Comparison of ENCODE assay signal across 14 cellular contexts in the genomic region with DNA sequence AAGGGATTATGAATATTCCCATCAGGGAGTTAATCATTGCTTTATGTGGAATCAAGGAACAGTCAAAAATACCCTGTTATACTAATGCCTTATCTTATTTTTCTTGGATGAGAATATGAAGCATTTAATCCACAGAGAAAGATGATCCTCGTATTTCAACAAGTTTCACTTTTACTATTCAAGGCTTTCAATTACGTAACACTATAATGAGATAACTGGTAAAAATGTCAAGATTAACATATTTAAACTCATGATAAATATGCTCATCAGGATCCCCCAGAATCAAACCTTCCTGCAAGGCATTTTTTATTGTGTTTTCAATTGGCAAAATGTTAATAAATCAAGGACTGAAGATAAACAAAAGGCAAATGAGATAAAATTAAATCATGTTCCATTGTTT. TPM values are rescaled to one million over a fixed set of nuclear protein-coding genes. Genes with fewer than 3 reads are reported as not detected.
DNase-seq lines count a peak whose midpoint lies in the region; ATAC-seq, FAIRE-seq and TF ChIP-seq lines count a peak whose summit lies in the region.
"Had no signal": no experiment of that assay in that cellular context is flagged by ENCODE, and none has a peak within 500 bp of the region (broad histone marks: within the 10 kb centered on the region; RNA-seq: fewer than 3 reads in every experiment).

No MANE protein-coding gene starts in this region.

- no peak for DNase-seq in heart left ventricle
- DNase-seq in left ventricle myocardium superior, result no peak
- no peak for DNase-seq in activated naive CD8-positive, alpha-beta T cell treated with anti-CD3 and anti-CD28 coated beads, Interleukin-2, amount 50 U/mL, for 24 hours
- DNase-seq in upper lobe of right lung, result no peak
- DNase-seq in stimulated activated naive CD4-positive, alpha-beta T cell (lab: John Stamatoyannopoulos, UW), result no peak
- DNase-seq in NCI-H1092 treated with DMSO at 0.1 percent for 48 hours (lab: John Stamatoyannopoulos, UW), result no peak
- DNase-seq: activated CD8-positive, alpha-beta memory T cell treated with anti-CD3 and anti-CD28 coated beads, Interleukin-2, amount 50 U/mL, for 4 hours; central memory CD4-positive, alpha-beta T cell; MM.1S; NCI-H510A; stimulated activated naive CD4-positive, alpha-beta T cell treated with Interleukin-2 at 50 U/mL for 16 hours; SW 1271 had no signal

- H3K4me3 ChIP-seq in heart left ventricle, result peak overlapping the region in 9 of 12 donors; percentile 13 to 48 (median 31)
- peak overlapping the region; percentile 21 for H3K4me3 ChIP-seq in upper lobe of right lung

- H3K9me3 ChIP-seq in heart left ventricle (no peaks in the 10 kb centered on the region), upper lobe of right lung (no peaks in the 10 kb centered on the region)

- peaks cover 25% of the 10 kb centered on the region for H3K4me1 Mint-ChIP-seq in activated naive CD8-positive, alpha-beta T cell treated with anti-CD3 and anti-CD28 coated beads, Interleukin-2, amount 50 U/mL, for 24 hours

- H3K27me3 Mint-ChIP-seq in activated naive CD8-positive, alpha-beta T cell treated with anti-CD3 and anti-CD28 coated beads, Interleukin-2, amount 50 U/mL, for 24 hours, result no peaks in the 10 kb centered on the region

- peaks cover 0 to 2% (median 0%) of the 10 kb centered on the region in 9 donors for H3K27me3 ChIP-seq in heart left ventricle
- H3K27me3 ChIP-seq in upper lobe of right lung, result no peaks in the 10 kb centered on the region

- H3K27ac ChIP-seq in heart left ventricle, result peak overlapping the region in 11 of 12 donors; percentile 8 to 76 (median 56)
- peak overlapping the region; percentile 6 for H3K27ac ChIP-seq in upper lobe of right lung

- TF ChIP-seq POLR2A in heart left ventricle (IDR thresholded peaks at IDR 0.05), result no peak

- TF ChIP-seq CTCF in heart left ventricle (IDR thresholded peaks at IDR 0.05), result no peak
- TF ChIP-seq CTCF in upper lobe of right lung (IDR thresholded peaks at IDR 0.05), result no peak

- 2 to 37% (median 20%) methylated on average over 2 of the region's 2 CpGs for WGBS in heart left ventricle, 4 donors

- H3K36me3 Mint-ChIP-seq in activated naive CD8-positive, alpha-beta T cell treated with anti-CD3 and anti-CD28 coated beads, Interleukin-2, amount 50 U/mL, for 24 hours (ENCODE audit: low read depth), result peaks cover 11% of the 10 kb centered on the region

- H3K4me1 ChIP-seq in heart left ventricle (peaks cover 0 to 68% (median 8%) of the 10 kb centered on the region in 12 donors), upper lobe of right lung (peaks cover 17% of the 10 kb centered on the region)

- H3K27ac Mint-ChIP-seq in activated naive CD8-positive, alpha-beta T cell treated with anti-CD3 and anti-CD28 coated beads, Interleukin-2, amount 50 U/mL, for 24 hours, result no peak overlapping the region

- intact Hi-C loops in heart left ventricle (cut with DNase I), result loop anchor here in 1 of 10 donors (10.0 kb wide), 1 partner anchor 1160 kb away; no protein-coding TSS in a partner anchor
- intact Hi-C loops in left ventricle myocardium superior (cut with micrococcal nuclease), result no loop called here
- intact Hi-C loops in upper lobe of right lung (cut with DNase I), result no loop called here

- peak overlapping the region; percentile 46 for H3K4me3 Mint-ChIP-seq in activated naive CD8-positive, alpha-beta T cell treated with anti-CD3 and anti-CD28 coated beads, Interleukin-2, amount 50 U/mL, for 24 hours

- H3K9me3 Mint-ChIP-seq in activated naive CD8-positive, alpha-beta T cell treated with anti-CD3 and anti-CD28 coated beads, Interleukin-2, amount 50 U/mL, for 24 hours, result no peaks in the 10 kb centered on the region

- FAIRE-seq in islet of Langerhans (lab: Jason Lieb, UNC), result peak; percentile 98

- no peaks in the 10 kb centered on the region for H3K36me3 ChIP-seq in heart left ventricle
- no peaks in the 10 kb centered on the region for H3K36me3 ChIP-seq in upper lobe of right lung

- ATAC-seq in heart left ventricle, result no peak
- no peak for ATAC-seq in left ventricle myocardium superior
- ATAC-seq in activated naive CD8-positive, alpha-beta T cell treated with anti-CD3 and anti-CD28 coated beads, Interleukin-2, amount 50 U/mL, for 24 hours, result no peak
- ATAC-seq in upper lobe of right lung, result no peak
- ATAC-seq in GM21515 (IDR thresholded peaks at IDR 0.05; ENCODE audit: unreplicated experiment), result no peak

RNA-seq across cellular contexts. Expression of a gene that starts 5.1 kb away (rescaled TPM):
- total RNA-seq in heart left ventricle (1 to 10 TPM; 2.8 to 6.3 (median 5.2) TPM), left ventricle myocardium superior (3.7 TPM), upper lobe of right lung (5.5 TPM)
- 1 to 10 TPM in 1 of 2 donors, under 1 TPM in 1; 0.53 to 1.4 TPM for polyA plus RNA-seq in heart left ventricle
